In the genomic region with DNA sequence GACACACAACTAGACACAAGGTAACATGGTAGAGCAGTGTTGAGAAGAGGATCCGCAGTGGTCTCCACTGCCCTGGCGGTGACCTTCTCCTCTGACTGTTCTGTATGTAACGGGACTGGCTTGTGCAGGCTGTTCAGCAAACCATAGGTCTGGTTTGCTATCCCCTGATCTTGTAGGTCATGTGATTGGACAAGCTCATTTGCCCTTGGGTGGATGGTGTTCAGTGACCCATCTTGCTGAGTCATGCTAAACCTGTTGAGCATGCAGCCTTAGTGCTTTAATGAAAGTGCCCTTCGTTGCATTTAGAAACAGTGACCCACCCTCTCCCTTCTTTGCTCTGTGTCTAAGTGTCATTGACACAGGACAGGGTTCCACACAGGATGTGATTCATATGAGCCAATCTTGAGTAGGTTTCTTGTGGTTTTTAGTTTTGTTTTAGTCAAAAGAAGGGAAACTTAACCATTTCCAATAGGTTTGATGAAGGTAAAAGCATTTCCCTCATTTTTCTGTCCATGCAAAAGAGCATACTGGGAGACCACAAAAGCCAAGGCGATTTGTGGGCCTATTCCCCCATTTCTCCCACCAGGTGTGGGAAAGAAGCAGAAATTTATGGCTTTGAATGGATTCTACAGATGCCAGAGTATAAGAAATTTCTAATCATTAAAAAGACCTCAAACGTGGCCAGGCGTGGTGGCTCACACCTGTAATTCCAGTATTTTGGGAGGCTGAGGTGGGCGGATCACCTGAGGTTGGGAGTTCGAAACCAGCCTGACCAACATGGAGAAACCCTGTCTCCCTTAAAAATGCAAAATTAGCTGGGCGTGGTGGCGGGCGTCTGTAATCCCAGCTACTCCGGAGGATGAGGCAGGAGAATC, we compare ENCODE assay signal across 1 cellular context.
A peak's percentile ranks its signal among the peaks of the same experiment; 100 is the strongest.
TF ChIP-seq lines count a peak whose summit lies in the region.

No MANE protein-coding gene starts in this region.

TF ChIP-seq in GM12878, 131 proteins besides CTCF, POLR2A, EP300 and RAD21 (continued from another document and continues in another):
- TF ChIP-seq BHLHE40 (IDR thresholded peaks at IDR 0.05; ENCODE audit: borderline replicate concordance in 1 of 2, low read depth in 2 of 2, low read length in 1 of 2) (peak; percentile 80 to 89), RB1 (IDR thresholded peaks at IDR 0.05; ENCODE audit: borderline replicate concordance) (no peak), SRF (IDR thresholded peaks at IDR 0.05; ENCODE audit: low read depth in 2 of 2, low read length in 2 of 2) (peak in 1 of 2 experiments; percentile 56; a peak in 1 of 4 replicates), POU2F2 (IDR thresholded peaks at IDR 0.05; ENCODE audit: borderline replicate concordance, low read depth, low read length) (peak; percentile 94), GATAD2B (conservative IDR thresholded peaks at IDR 0.05; ENCODE audit: low read depth) (peak; percentile 90), STAT3 (IDR thresholded peaks at IDR 0.05; ENCODE audit: low read depth, low read length) (peak; percentile 73; the same call in 1 of the 2 replicates), SMAD1 (IDR thresholded peaks at IDR 0.05; ENCODE audit: low read depth, partially characterized antibody) (no peak), CHD1 (IDR thresholded peaks at IDR 0.05; ENCODE audit: low read depth, low read length) (no peak; the same call in 1 of the 2 replicates), ZNF622 (IDR thresholded peaks at IDR 0.05) (no peak), CEBPB (IDR thresholded peaks at IDR 0.05; ENCODE audit: borderline replicate concordance in 1 of 2, low read depth in 2 of 2, low read length in 2 of 2) (peak in 1 of 2 experiments; percentile 97; a peak in 2 of 4 replicates), KAT2A (conservative IDR thresholded peaks at IDR 0.05; ENCODE audit: control insufficient read depth, low read depth, low read length) (no peak), KLF5 (IDR thresholded peaks at IDR 0.05; ENCODE audit: partially characterized antibody) (peak; percentile 94), ZNF274 (IDR thresholded peaks at IDR 0.05; ENCODE audit: insufficient read depth, insufficient read length) (no peak), RCOR1 (conservative IDR thresholded peaks at IDR 0.05; ENCODE audit: low read depth, low read length) (no peak), BMI1 (IDR thresholded peaks at IDR 0.05; ENCODE audit: borderline replicate concordance) (no peak), EZH2 (IDR thresholded peaks at IDR 0.05; ENCODE audit: borderline replicate concordance, control insufficient read depth, low read depth, low read length) (no peak), TCF7 (IDR thresholded peaks at IDR 0.05; ENCODE audit: borderline replicate concordance) (peak; percentile 82), RELA (IDR thresholded peaks at IDR 0.05; ENCODE audit: borderline replicate concordance, partially characterized antibody) (peak; percentile 69), MXI1 (IDR thresholded peaks at IDR 0.05; ENCODE audit: low read depth, low read length) (0 out of 2 replicates have a peak, but pooled peaks have one; percentile 41), CBX5 (IDR thresholded peaks at IDR 0.05; ENCODE audit: low read depth) (peak; percentile 100), ZNF217 (IDR thresholded peaks at IDR 0.05) (peak; percentile 35; the same call in 1 of the 2 replicates), ZZZ3 (IDR thresholded peaks at IDR 0.05; ENCODE audit: control insufficient read depth, insufficient read length, low read depth) (no peak), ASH2L (IDR thresholded peaks at IDR 0.05; ENCODE audit: borderline replicate concordance, low read depth) (no peak), RFX5 (IDR thresholded peaks at IDR 0.05; ENCODE audit: low read depth, low read length) (no peak), RUNX3 (IDR thresholded peaks at IDR 0.05; ENCODE audit: low read length) (peak; percentile 99)
- TF ChIP-seq, protein P1, sequence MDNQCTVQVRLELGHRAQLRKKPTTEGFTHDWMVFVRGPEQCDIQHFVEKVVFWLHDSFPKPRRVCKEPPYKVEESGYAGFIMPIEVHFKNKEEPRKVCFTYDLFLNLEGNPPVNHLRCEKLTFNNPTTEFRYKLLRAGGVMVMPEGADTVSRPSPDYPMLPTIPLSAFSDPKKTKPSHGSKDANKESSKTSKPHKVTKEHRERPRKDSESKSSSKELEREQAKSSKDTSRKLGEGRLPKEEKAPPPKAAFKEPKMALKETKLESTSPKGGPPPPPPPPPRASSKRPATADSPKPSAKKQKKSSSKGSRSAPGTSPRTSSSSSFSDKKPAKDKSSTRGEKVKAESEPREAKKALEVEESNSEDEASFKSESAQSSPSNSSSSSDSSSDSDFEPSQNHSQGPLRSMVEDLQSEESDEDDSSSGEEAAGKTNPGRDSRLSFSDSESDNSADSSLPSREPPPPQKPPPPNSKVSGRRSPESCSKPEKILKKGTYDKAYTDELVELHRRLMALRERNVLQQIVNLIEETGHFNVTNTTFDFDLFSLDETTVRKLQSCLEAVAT (IDR thresholded peaks at IDR 0.05), result peak; percentile 85
- TF ChIP-seq, protein P2, sequence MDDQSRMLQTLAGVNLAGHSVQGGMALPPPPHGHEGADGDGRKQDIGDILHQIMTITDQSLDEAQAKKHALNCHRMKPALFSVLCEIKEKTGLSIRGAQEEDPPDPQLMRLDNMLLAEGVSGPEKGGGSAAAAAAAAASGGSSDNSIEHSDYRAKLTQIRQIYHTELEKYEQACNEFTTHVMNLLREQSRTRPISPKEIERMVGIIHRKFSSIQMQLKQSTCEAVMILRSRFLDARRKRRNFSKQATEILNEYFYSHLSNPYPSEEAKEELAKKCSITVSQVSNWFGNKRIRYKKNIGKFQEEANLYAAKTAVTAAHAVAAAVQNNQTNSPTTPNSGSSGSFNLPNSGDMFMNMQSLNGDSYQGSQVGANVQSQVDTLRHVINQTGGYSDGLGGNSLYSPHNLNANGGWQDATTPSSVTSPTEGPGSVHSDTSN (IDR thresholded peaks at IDR 0.05; ENCODE audit: insufficient replicate concordance, low read depth, low read length), result peak; percentile 46
- TF ChIP-seq, protein P3, sequence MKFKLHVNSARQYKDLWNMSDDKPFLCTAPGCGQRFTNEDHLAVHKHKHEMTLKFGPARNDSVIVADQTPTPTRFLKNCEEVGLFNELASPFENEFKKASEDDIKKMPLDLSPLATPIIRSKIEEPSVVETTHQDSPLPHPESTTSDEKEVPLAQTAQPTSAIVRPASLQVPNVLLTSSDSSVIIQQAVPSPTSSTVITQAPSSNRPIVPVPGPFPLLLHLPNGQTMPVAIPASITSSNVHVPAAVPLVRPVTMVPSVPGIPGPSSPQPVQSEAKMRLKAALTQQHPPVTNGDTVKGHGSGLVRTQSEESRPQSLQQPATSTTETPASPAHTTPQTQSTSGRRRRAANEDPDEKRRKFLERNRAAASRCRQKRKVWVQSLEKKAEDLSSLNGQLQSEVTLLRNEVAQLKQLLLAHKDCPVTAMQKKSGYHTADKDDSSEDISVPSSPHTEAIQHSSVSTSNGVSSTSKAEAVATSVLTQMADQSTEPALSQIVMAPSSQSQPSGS (IDR thresholded peaks at IDR 0.05; ENCODE audit: low read length), result peak; percentile 97
- TF ChIP-seq, protein P4, sequence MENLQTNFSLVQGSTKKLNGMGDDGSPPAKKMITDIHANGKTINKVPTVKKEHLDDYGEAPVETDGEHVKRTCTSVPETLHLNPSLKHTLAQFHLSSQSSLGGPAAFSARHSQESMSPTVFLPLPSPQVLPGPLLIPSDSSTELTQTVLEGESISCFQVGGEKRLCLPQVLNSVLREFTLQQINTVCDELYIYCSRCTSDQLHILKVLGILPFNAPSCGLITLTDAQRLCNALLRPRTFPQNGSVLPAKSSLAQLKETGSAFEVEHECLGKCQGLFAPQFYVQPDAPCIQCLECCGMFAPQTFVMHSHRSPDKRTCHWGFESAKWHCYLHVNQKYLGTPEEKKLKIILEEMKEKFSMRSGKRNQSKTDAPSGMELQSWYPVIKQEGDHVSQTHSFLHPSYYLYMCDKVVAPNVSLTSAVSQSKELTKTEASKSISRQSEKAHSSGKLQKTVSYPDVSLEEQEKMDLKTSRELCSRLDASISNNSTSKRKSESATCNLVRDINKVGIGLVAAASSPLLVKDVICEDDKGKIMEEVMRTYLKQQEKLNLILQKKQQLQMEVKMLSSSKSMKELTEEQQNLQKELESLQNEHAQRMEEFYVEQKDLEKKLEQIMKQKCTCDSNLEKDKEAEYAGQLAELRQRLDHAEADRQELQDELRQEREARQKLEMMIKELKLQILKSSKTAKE (IDR thresholded peaks at IDR 0.05; ENCODE audit: low read depth, poor library complexity, severe bottlenecking), result peak; percentile 93
- TF ChIP-seq, protein P5, sequence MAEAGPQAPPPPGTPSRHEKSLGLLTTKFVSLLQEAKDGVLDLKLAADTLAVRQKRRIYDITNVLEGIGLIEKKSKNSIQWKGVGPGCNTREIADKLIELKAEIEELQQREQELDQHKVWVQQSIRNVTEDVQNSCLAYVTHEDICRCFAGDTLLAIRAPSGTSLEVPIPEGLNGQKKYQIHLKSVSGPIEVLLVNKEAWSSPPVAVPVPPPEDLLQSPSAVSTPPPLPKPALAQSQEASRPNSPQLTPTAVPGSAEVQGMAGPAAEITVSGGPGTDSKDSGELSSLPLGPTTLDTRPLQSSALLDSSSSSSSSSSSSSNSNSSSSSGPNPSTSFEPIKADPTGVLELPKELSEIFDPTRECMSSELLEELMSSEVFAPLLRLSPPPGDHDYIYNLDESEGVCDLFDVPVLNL (IDR thresholded peaks at IDR 0.05; ENCODE audit: low read depth, low read length), result no peak
- TF ChIP-seq, protein P6, sequence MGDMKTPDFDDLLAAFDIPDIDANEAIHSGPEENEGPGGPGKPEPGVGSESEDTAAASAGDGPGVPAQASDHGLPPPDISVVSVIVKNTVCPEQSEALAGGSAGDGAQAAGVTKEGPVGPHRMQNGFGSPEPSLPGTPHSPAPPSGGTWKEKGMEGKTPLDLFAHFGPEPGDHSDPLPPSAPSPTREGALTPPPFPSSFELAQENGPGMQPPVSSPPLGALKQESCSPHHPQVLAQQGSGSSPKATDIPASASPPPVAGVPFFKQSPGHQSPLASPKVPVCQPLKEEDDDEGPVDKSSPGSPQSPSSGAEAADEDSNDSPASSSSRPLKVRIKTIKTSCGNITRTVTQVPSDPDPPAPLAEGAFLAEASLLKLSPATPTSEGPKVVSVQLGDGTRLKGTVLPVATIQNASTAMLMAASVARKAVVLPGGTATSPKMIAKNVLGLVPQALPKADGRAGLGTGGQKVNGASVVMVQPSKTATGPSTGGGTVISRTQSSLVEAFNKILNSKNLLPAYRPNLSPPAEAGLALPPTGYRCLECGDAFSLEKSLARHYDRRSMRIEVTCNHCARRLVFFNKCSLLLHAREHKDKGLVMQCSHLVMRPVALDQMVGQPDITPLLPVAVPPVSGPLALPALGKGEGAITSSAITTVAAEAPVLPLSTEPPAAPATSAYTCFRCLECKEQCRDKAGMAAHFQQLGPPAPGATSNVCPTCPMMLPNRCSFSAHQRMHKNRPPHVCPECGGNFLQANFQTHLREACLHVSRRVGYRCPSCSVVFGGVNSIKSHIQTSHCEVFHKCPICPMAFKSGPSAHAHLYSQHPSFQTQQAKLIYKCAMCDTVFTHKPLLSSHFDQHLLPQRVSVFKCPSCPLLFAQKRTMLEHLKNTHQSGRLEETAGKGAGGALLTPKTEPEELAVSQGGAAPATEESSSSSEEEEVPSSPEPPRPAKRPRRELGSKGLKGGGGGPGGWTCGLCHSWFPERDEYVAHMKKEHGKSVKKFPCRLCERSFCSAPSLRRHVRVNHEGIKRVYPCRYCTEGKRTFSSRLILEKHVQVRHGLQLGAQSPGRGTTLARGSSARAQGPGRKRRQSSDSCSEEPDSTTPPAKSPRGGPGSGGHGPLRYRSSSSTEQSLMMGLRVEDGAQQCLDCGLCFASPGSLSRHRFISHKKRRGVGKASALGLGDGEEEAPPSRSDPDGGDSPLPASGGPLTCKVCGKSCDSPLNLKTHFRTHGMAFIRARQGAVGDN (IDR thresholded peaks at IDR 0.05), result peak; percentile 84
- TF ChIP-seq, protein P7, sequence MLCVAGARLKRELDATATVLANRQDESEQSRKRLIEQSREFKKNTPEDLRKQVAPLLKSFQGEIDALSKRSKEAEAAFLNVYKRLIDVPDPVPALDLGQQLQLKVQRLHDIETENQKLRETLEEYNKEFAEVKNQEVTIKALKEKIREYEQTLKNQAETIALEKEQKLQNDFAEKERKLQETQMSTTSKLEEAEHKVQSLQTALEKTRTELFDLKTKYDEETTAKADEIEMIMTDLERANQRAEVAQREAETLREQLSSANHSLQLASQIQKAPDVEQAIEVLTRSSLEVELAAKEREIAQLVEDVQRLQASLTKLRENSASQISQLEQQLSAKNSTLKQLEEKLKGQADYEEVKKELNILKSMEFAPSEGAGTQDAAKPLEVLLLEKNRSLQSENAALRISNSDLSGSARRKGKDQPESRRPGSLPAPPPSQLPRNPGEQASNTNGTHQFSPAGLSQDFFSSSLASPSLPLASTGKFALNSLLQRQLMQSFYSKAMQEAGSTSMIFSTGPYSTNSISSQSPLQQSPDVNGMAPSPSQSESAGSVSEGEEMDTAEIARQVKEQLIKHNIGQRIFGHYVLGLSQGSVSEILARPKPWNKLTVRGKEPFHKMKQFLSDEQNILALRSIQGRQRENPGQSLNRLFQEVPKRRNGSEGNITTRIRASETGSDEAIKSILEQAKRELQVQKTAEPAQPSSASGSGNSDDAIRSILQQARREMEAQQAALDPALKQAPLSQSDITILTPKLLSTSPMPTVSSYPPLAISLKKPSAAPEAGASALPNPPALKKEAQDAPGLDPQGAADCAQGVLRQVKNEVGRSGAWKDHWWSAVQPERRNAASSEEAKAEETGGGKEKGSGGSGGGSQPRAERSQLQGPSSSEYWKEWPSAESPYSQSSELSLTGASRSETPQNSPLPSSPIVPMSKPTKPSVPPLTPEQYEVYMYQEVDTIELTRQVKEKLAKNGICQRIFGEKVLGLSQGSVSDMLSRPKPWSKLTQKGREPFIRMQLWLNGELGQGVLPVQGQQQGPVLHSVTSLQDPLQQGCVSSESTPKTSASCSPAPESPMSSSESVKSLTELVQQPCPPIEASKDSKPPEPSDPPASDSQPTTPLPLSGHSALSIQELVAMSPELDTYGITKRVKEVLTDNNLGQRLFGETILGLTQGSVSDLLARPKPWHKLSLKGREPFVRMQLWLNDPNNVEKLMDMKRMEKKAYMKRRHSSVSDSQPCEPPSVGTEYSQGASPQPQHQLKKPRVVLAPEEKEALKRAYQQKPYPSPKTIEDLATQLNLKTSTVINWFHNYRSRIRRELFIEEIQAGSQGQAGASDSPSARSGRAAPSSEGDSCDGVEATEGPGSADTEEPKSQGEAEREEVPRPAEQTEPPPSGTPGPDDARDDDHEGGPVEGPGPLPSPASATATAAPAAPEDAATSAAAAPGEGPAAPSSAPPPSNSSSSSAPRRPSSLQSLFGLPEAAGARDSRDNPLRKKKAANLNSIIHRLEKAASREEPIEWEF (IDR thresholded peaks at IDR 0.05; ENCODE audit: insufficient replicate concordance, low read depth, low read length), result peak; percentile 48
- TF ChIP-seq, protein P8, sequence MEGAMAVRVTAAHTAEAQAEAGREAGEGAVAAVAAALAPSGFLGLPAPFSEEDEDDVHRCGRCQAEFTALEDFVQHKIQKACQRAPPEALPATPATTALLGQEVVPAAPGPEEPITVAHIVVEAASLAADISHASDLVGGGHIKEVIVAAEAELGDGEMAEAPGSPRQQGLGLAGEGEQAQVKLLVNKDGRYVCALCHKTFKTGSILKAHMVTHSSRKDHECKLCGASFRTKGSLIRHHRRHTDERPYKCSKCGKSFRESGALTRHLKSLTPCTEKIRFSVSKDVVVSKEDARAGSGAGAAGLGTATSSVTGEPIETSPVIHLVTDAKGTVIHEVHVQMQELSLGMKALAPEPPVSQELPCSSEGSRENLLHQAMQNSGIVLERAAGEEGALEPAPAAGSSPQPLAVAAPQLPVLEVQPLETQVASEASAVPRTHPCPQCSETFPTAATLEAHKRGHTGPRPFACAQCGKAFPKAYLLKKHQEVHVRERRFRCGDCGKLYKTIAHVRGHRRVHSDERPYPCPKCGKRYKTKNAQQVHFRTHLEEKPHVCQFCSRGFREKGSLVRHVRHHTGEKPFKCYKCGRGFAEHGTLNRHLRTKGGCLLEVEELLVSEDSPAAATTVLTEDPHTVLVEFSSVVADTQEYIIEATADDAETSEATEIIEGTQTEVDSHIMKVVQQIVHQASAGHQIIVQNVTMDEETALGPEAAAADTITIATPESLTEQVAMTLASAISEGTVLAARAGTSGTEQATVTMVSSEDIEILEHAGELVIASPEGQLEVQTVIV (IDR thresholded peaks at IDR 0.05; ENCODE audit: borderline replicate concordance, partially characterized antibody), result no peak
